In genomic region chr6:10613693-10614092, GRCh38 we compare ENCODE assay signal across 18 cellular contexts.
A peak's percentile ranks its signal among the peaks of the same experiment; 100 is the strongest.
DNase-seq lines count a peak whose midpoint lies in the region; TF ChIP-seq lines count a peak whose summit lies in the region.
"Had no signal": no experiment of that assay in that cellular context is flagged by ENCODE, and none has a peak within 500 bp of the region (broad histone marks: within the 10 kb centered on the region; RNA-seq: fewer than 3 reads in every experiment).

No MANE protein-coding gene starts in this region.

- H3K4me3 Mint-ChIP-seq in CD8-positive, alpha-beta memory T cell: no peak overlapping the region
- H3K4me3 Mint-ChIP-seq: CD4-positive, alpha-beta memory T cell; stimulated activated effector memory CD8-positive, alpha-beta T cell treated with anti-CD3 and anti-CD28 coated beads, Interleukin-12 subunit alpha, Interleukin-12 subunit beta, amount 100 ng/mL, for 72 hours had no signal

- H3K36me3 ChIP-seq in CD8-positive, alpha-beta memory T cell (ENCODE audit: insufficient read depth, low read length): no peaks in the 10 kb centered on the region
- H3K36me3 ChIP-seq: right lobe of liver, thyroid gland had no signal

- H3K9me3 Mint-ChIP-seq in CD8-positive, alpha-beta memory T cell: peaks cover 0 to 4% (median 0%) of the 10 kb centered on the region in 5 donors
- H3K9me3 Mint-ChIP-seq: stimulated activated effector memory CD8-positive, alpha-beta T cell treated with anti-CD3 and anti-CD28 coated beads, Interleukin-12 subunit alpha, Interleukin-12 subunit beta, amount 100 ng/mL, for 72 hours had no signal

- POLR2A ChIA-PET in CD8-positive, alpha-beta memory T cell (lab: Charles Lee): no interaction called here

- H3K27ac ChIP-seq in CD8-positive, alpha-beta memory T cell (ENCODE audit: low read depth, low read length): no peak overlapping the region
- H3K27ac ChIP-seq: right lobe of liver had no signal

- no peak overlapping the region for H3K4me3 ChIP-seq in astrocyte of the spinal cord (ENCODE audit: low read depth, low read length)
- H3K4me3 ChIP-seq in CD8-positive, alpha-beta memory T cell (ENCODE audit: low read length): no peak overlapping the region
- H3K4me3 ChIP-seq: right lobe of liver, thyroid gland had no signal

- no peak for TF ChIP-seq CTCF in astrocyte of the spinal cord (IDR thresholded peaks at IDR 0.05; ENCODE audit: low read depth, low read length)

- no peaks in the 10 kb centered on the region for H3K9me3 ChIP-seq in CD8-positive, alpha-beta memory T cell (ENCODE audit: low read length)
- H3K9me3 ChIP-seq: right lobe of liver, thyroid gland had no signal

- peaks cover 0 to 12% (median 6%) of the 10 kb centered on the region in 3 donors for H3K36me3 Mint-ChIP-seq in CD8-positive, alpha-beta memory T cell
- H3K36me3 Mint-ChIP-seq: stimulated activated effector memory CD8-positive, alpha-beta T cell treated with anti-CD3 and anti-CD28 coated beads, Interleukin-12 subunit alpha, Interleukin-12 subunit beta, amount 100 ng/mL, for 72 hours had no signal

- CTCF ChIA-PET in CD8-positive, alpha-beta memory T cell (lab: Charles Lee): no interaction called here

- in situ Hi-C loops in astrocyte of the spinal cord (cut with HindIII; ENCODE audit: low sequenced_read_pairs): no loop called here

- H3K4me1 Mint-ChIP-seq in CD8-positive, alpha-beta memory T cell: peaks cover 5 to 18% (median 15%) of the 10 kb centered on the region in 3 donors

- H3K27me3 ChIP-seq in CD8-positive, alpha-beta memory T cell (ENCODE audit: insufficient read depth, low read length, poor library complexity, severe bottlenecking): no peaks in the 10 kb centered on the region
- H3K27me3 ChIP-seq: right lobe of liver, thyroid gland had no signal

- peak; percentile 64 for DNase-seq in DMS53 (lab: John Stamatoyannopoulos, UW)
- peak; percentile 30 for DNase-seq in M059J (ENCODE audit: low read depth)
- DNase-seq in astrocyte of the spinal cord (ENCODE audit: low read depth, low spot score): peak; percentile 5
- peak; percentile 12 for DNase-seq in myocyte (ENCODE audit: low read depth)
- DNase-seq in CD8-positive, alpha-beta memory T cell: no peak
- DNase-seq in COLO668 (lab: John Stamatoyannopoulos, UW; ENCODE audit: unreplicated experiment): no peak
- no peak for DNase-seq in stimulated activated CD4-positive, alpha-beta T cell treated with anti-CD3 and anti-CD28 coated beads, Interleukin-12 subunit alpha, Interleukin-12 subunit beta, amount 100 ng/mL, for 4 hours
- no peak for DNase-seq in COLO829 (ENCODE audit: low spot score)
- DNase-seq: CD4-positive, alpha-beta memory T cell; central memory CD4-positive, alpha-beta T cell; effector CD4-positive, alpha-beta T cell; glutamatergic neuron; left ventricle myocardium superior; NCI-H1417; NK-92 treated with Interleukin-12 subunit alpha and Interleukin-12 subunit beta, amount 100 ng/mL, for 24 hours; right lobe of liver; thyroid gland had no signal

- H3K27ac Mint-ChIP-seq in CD8-positive, alpha-beta memory T cell: no peak overlapping the region
- H3K27ac Mint-ChIP-seq: CD4-positive, alpha-beta memory T cell; stimulated activated effector memory CD8-positive, alpha-beta T cell treated with anti-CD3 and anti-CD28 coated beads, Interleukin-12 subunit alpha, Interleukin-12 subunit beta, amount 100 ng/mL, for 72 hours had no signal

- H3K4me1 ChIP-seq in CD8-positive, alpha-beta memory T cell (ENCODE audit: insufficient read depth, low read length): no peaks in the 10 kb centered on the region

- H3K27me3 Mint-ChIP-seq in CD8-positive, alpha-beta memory T cell: peaks cover 0 to 1% of the 10 kb centered on the region in 2 donors
- H3K27me3 Mint-ChIP-seq: CD4-positive, alpha-beta memory T cell had no signal

Comparison
In these comparisons a context has a peak if more than half of its experiments do, and no peak if none do; other contexts are left out.
1. DNase-seq: peak in DMS53 (single experiment), M059J (single experiment), astrocyte of the spinal cord (single experiment) and myocyte (single experiment); none in CD8-positive, alpha-beta memory T cell (0 of 5), COLO668 (single experiment), stimulated activated CD4-positive, alpha-beta T cell treated with anti-CD3 and anti-CD28 coated beads, Interleukin-12 subunit alpha, Interleukin-12 subunit beta, amount 100 ng/mL, for 4 hours (single experiment) and COLO829 (single experiment).